In the genomic region with DNA sequence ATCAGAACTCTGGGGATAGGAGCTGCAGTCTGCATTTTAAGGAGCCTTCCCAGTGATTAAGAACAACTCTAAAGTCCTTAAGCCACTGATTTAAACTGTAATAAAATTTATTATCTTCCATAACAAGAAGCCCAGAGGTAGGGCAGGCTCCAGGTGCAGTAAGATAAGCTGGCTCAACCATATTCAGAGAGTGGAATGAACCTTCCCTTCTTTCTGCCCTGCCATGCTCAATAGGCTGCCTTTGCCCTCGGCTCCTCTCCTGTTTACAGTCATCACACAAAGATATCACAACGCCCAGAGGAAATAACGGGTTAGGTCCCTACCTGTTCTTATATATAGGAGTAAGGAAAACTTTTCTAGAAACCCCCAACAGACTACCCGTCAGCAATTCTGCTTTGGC, we compare ENCODE assay signal across 15 cellular contexts.
A peak's percentile ranks its signal among the peaks of the same experiment; 100 is the strongest.
DNase-seq lines count a peak whose midpoint lies in the region; ATAC-seq and TF ChIP-seq lines count a peak whose summit lies in the region.
"Had no signal": no experiment of that assay in that cellular context is flagged by ENCODE, and none has a peak within 500 bp of the region (broad histone marks: within the 10 kb centered on the region; RNA-seq: fewer than 3 reads in every experiment).

No MANE protein-coding gene starts in this region.

- H3K4me1 Mint-ChIP-seq in activated B cell treated with CpG ODN at 0.5 μM for 24 hours = peaks cover 16% of the 10 kb centered on the region
- peaks cover 13% of the 10 kb centered on the region for H3K4me1 Mint-ChIP-seq in memory B cell

- H3K27ac ChIP-seq in BLaER1 (peak overlapping the region; percentile 45), DOHH2 (ENCODE audit: low read depth, low read length) (peak overlapping the region; percentile 41), right lobe of liver (no peak overlapping the region)
- H3K27ac ChIP-seq: adrenal gland, KMS-11, SJCRH30 had no signal

- peak overlapping the region; percentile 83 for H3K27ac Mint-ChIP-seq in activated B cell treated with CpG ODN at 0.5 μM for 24 hours
- H3K27ac Mint-ChIP-seq in memory B cell = peak overlapping the region; percentile 94
- H3K27ac Mint-ChIP-seq: progenitor cell of endocrine pancreas had no signal

- H3K9ac ChIP-seq in BLaER1 = no peak overlapping the region
- H3K9ac ChIP-seq: KMS-11 had no signal

- H3K27me3 ChIP-seq in BLaER1 (no peaks in the 10 kb centered on the region), DOHH2 (ENCODE audit: control insufficient read depth, low read length) (no peaks in the 10 kb centered on the region), right lobe of liver (no peaks in the 10 kb centered on the region)
- H3K27me3 ChIP-seq: adrenal gland, SJCRH30 had no signal

- no peak for DNase-seq in activated B cell treated with CpG ODN at 0.5 μM for 24 hours
- no peak for DNase-seq in memory B cell (ENCODE audit: low spot score in 2 of 2)
- DNase-seq in right lobe of liver = no peak
- DNase-seq in DMS153 treated with DMSO at 0.1 percent for 48 hours (lab: John Stamatoyannopoulos, UW; ENCODE audit: unreplicated experiment) = no peak
- no peak for DNase-seq in NCI-H774 (lab: John Stamatoyannopoulos, UW)
- DNase-seq: activated CD8-positive, alpha-beta memory T cell treated with anti-CD3 and anti-CD28 coated beads, Interleukin-2, amount 50 U/mL, for 4 hours; DMS53; NCI-H226; SJCRH30 had no signal

- WGBS in right lobe of liver (ENCODE audit: insufficient coverage, low coverage, low lambda C conversion rate, missing lambda C conversion rate) = 86% methylated on average over 3 of the region's 4 CpGs

- H3K4me3 Mint-ChIP-seq in activated B cell treated with CpG ODN at 0.5 μM for 24 hours (peak overlapping the region; percentile 83), memory B cell (peak overlapping the region; percentile 95)

- no peak for TF ChIP-seq POLR2A in right lobe of liver (IDR thresholded peaks at IDR 0.05)

- H4K20me1 ChIP-seq in BLaER1 (no peaks in the 10 kb centered on the region), DOHH2 (ENCODE audit: control insufficient read depth, insufficient read depth, low read depth, low read length) (no peaks in the 10 kb centered on the region)

- no peak for TF ChIP-seq CTCF in DOHH2 (IDR thresholded peaks at IDR 0.05; ENCODE audit: low read depth, low read length, poor library complexity, severe bottlenecking)
- TF ChIP-seq CTCF in activated B cell treated with CpG ODN at 0.5 μM for 24 hours (IDR thresholded peaks at IDR 0.05) = no peak
- TF ChIP-seq CTCF in right lobe of liver (IDR thresholded peaks at IDR 0.05) = no peak

- H3K36me3 ChIP-seq in BLaER1 (peaks cover 37% of the 10 kb centered on the region), DOHH2 (ENCODE audit: control insufficient read depth, low read length) (peaks cover 24% of the 10 kb centered on the region), right lobe of liver (peaks cover 0 to 36% (median 11%) of the 10 kb centered on the region in 4 donors)

- no peak overlapping the region for H3K4me3 ChIP-seq in BLaER1
- peak overlapping the region; percentile 65 for H3K4me3 ChIP-seq in DOHH2 (ENCODE audit: low read length)
- no peak overlapping the region for H3K4me3 ChIP-seq in right lobe of liver
- H3K4me3 ChIP-seq: adrenal gland, SJCRH30 had no signal

- no peaks in the 10 kb centered on the region; the same call in 1 of the 2 replicates for H3K9me2 ChIP-seq in DOHH2 (replicated peaks; ENCODE audit: control insufficient read depth, low read length)

- H3K79me2 ChIP-seq in DOHH2 (ENCODE audit: control insufficient read depth, low read length) = no peaks in the 10 kb centered on the region

- ATAC-seq in activated B cell treated with CpG ODN at 0.5 μM for 24 hours (ENCODE audit: low read depth) (no peak), memory B cell (ENCODE audit: low read depth) (peak; percentile 1), right lobe of liver (no peak)
- ATAC-seq in activated CD4-positive, CD25-positive, alpha-beta regulatory T cell treated with anti-CD3 and anti-CD28 coated beads, Interleukin-2, amount 50 U/mL, for 24 hours = no peak

- H3K27me3 Mint-ChIP-seq in activated B cell treated with CpG ODN at 0.5 μM for 24 hours = no peaks in the 10 kb centered on the region
- no peaks in the 10 kb centered on the region for H3K27me3 Mint-ChIP-seq in memory B cell
- H3K27me3 Mint-ChIP-seq: progenitor cell of endocrine pancreas had no signal

- no peaks in the 10 kb centered on the region for H3F3A ChIP-seq in DOHH2 (ENCODE audit: control insufficient read depth, insufficient read depth)

- peak overlapping the region; percentile 61 for H3K4me2 ChIP-seq in BLaER1
- H3K4me2 ChIP-seq in DOHH2 (ENCODE audit: low read length) = peak overlapping the region; percentile 77
- H3K4me2 ChIP-seq: KMS-11 had no signal

- H3K9me3 Mint-ChIP-seq in activated B cell treated with CpG ODN at 0.5 μM for 24 hours = no peaks in the 10 kb centered on the region
- H3K9me3 Mint-ChIP-seq in memory B cell = no peaks in the 10 kb centered on the region

- H3K36me3 Mint-ChIP-seq in activated B cell treated with CpG ODN at 0.5 μM for 24 hours (ENCODE audit: low read depth) (no peaks in the 10 kb centered on the region), memory B cell (peaks cover 7% of the 10 kb centered on the region)

- CTCF ChIA-PET in activated B cell treated with CpG ODN at 0.5 μM for 24 hours (lab: Charles Lee) = no interaction called here

- no peaks in the 10 kb centered on the region for H3K9me3 ChIP-seq in BLaER1
- no peaks in the 10 kb centered on the region for H3K9me3 ChIP-seq in DOHH2 (ENCODE audit: control insufficient read depth, insufficient read depth, low read length)
- no peaks in the 10 kb centered on the region for H3K9me3 ChIP-seq in right lobe of liver
- H3K9me3 ChIP-seq: adrenal gland, SJCRH30 had no signal

- POLR2A ChIA-PET in activated B cell treated with CpG ODN at 0.5 μM for 24 hours (lab: Charles Lee) = no interaction called here

- intact Hi-C loops in activated B cell treated with CpG ODN at 0.5 μM for 24 hours (cut with micrococcal nuclease) = no loop called here
- intact Hi-C loops in right lobe of liver (cut with DNase I) = no loop called here

- peaks cover 13% of the 10 kb centered on the region for H3K4me1 ChIP-seq in BLaER1
- peaks cover 25% of the 10 kb centered on the region for H3K4me1 ChIP-seq in DOHH2 (ENCODE audit: control insufficient read depth, low read length)
- H3K4me1 ChIP-seq in right lobe of liver = no peaks in the 10 kb centered on the region
- H3K4me1 ChIP-seq: adrenal gland, SJCRH30 had no signal

Comparison
In these comparisons a context has a peak if more than half of its experiments do, and no peak if none do; other contexts are left out.
1. H3K27ac ChIP-seq: peak in BLaER1 (single experiment) and DOHH2 (single experiment); none in right lobe of liver (0 of 3).